Comparison of ENCODE assay signal across 1 cellular context in the genomic region with DNA sequence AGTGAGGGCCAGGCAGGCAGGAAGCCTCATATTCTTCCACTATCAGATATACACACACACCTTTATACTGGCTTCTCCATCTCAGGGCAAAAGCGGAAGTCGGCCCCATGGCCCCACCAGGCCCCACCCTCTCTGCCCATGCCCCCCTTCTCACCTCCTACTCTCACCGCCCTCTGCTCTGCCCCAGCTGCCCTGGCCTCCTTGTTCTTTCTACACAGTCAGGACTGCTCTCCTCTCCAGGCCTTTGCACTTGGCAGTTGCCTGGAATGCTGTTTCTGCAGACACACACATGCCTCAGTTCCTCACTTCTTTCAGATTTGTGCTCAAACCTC.
TF ChIP-seq lines count a peak whose summit lies in the region.

No MANE protein-coding gene starts in this region.

TF ChIP-seq in K562, 482 proteins besides CTCF, POLR2A, EP300 and RAD21:
- TF ChIP-seq GABPA (tag; conservative IDR thresholded peaks at IDR 0.05; ENCODE audit: low read depth) (peak; percentile 48), MEIS2 (IDR thresholded peaks at IDR 0.05; ENCODE audit: partially characterized antibody) (no peak), SPI1 (IDR thresholded peaks at IDR 0.05; ENCODE audit: borderline replicate concordance, low read depth, low read length) (peak; percentile 62), ZNF24 (IDR thresholded peaks at IDR 0.05) (no peak), ATF7 (IDR thresholded peaks at IDR 0.05) (no peak), CBX3 (IDR thresholded peaks at IDR 0.05; ENCODE audit: borderline replicate concordance in 1 of 2, low read length in 2 of 2) (no peak), HNRNPUL1 (IDR thresholded peaks at IDR 0.05; ENCODE audit: low read length) (no peak), PRMT5 (CRISPR knock-in tag; IDR thresholded peaks at IDR 0.05) (no peak)
- TF ChIP-seq, protein P1, sequence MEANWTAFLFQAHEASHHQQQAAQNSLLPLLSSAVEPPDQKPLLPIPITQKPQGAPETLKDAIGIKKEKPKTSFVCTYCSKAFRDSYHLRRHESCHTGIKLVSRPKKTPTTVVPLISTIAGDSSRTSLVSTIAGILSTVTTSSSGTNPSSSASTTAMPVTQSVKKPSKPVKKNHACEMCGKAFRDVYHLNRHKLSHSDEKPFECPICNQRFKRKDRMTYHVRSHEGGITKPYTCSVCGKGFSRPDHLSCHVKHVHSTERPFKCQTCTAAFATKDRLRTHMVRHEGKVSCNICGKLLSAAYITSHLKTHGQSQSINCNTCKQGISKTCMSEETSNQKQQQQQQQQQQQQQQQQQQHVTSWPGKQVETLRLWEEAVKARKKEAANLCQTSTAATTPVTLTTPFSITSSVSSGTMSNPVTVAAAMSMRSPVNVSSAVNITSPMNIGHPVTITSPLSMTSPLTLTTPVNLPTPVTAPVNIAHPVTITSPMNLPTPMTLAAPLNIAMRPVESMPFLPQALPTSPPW (CRISPR knock-in tag; IDR thresholded peaks at IDR 0.05): peak; percentile 87
- TF ChIP-seq, protein P2, sequence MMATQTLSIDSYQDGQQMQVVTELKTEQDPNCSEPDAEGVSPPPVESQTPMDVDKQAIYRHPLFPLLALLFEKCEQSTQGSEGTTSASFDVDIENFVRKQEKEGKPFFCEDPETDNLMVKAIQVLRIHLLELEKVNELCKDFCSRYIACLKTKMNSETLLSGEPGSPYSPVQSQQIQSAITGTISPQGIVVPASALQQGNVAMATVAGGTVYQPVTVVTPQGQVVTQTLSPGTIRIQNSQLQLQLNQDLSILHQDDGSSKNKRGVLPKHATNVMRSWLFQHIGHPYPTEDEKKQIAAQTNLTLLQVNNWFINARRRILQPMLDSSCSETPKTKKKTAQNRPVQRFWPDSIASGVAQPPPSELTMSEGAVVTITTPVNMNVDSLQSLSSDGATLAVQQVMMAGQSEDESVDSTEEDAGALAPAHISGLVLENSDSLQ (IDR thresholded peaks at IDR 0.05): no peak
TF ChIP-seq in K562: peak in this region for 3.
